ENCODE assay signal across 13 cellular contexts in genomic region chr6:170174771-170175643, GRCh38.
DNase-seq lines count a peak whose midpoint lies in the region; ATAC-seq and TF ChIP-seq lines count a peak whose summit lies in the region.
"Had no signal": no experiment of that assay in that cellular context is flagged by ENCODE, and none has a peak within 500 bp of the region (broad histone marks: within the 10 kb centered on the region; RNA-seq: fewer than 3 reads in every experiment).

No MANE protein-coding gene starts in this region.

- H2AK5ac ChIP-seq in neuronal stem cell (ENCODE audit: low read depth, low read length): peak overlapping the region; percentile 98

- H2AFZ ChIP-seq in neuronal stem cell (ENCODE audit: low read length): no peak overlapping the region

- no peak overlapping the region for H3K27ac ChIP-seq in esophagus muscularis mucosa (replicated peaks in 1 of 4)
- no peak overlapping the region for H3K27ac ChIP-seq in neuronal stem cell (replicated peaks; ENCODE audit: low read length)
- H3K27ac ChIP-seq in vagina: peak overlapping the region; percentile 80
- no peak overlapping the region for H3K27ac ChIP-seq in WERI-Rb-1

- H3K4me1 ChIP-seq in esophagus muscularis mucosa: no peaks in the 10 kb centered on the region
- peaks cover 0 to 3% of the 10 kb centered on the region in 2 donors for H3K4me1 ChIP-seq in neuronal stem cell (ENCODE audit: control insufficient read depth in 2 of 2, insufficient read depth in 1 of 2, low read depth in 1 of 2, low read length in 2 of 2)
- H3K4me1 ChIP-seq in vagina: peaks cover 61% of the 10 kb centered on the region

- H4K8ac ChIP-seq in neuronal stem cell (ENCODE audit: low read depth, low read length): peak overlapping the region; percentile 2

- peak overlapping the region; percentile 53 for H3K4ac ChIP-seq in neuronal stem cell (ENCODE audit: low read length)

- H3K27me3 ChIP-seq in esophagus muscularis mucosa (peaks cover 0 to 11% (median 0%) of the 10 kb centered on the region in 4 donors), neuronal stem cell (ENCODE audit: control insufficient read depth in 3 of 3, insufficient read depth in 3 of 3, low read depth in 1 of 3, low read length in 3 of 3) (peaks cover 0 to 8% (median 0%) of the 10 kb centered on the region in 3 experiments), vagina (no peaks in the 10 kb centered on the region), WERI-Rb-1 (ENCODE audit: insufficient read depth, low read depth, severe bottlenecking) (no peaks in the 10 kb centered on the region)

- 94% methylated on average over 18 of the region's 37 CpGs for WGBS in esophagus muscularis mucosa
- no CpG with 5 or more reads among the region's 37 CpGs for WGBS in neuronal stem cell (ENCODE audit: extremely low coverage in 2 of 2, insufficient read length in 2 of 2, insufficient replicate concordance in 1 of 2), 2 donors

- no peak overlapping the region for H3K4me2 ChIP-seq in neuronal stem cell (ENCODE audit: insufficient read depth, low read length, poor library complexity, severe bottlenecking)

- intact Hi-C loops in Right ventricle myocardium inferior (cut with DNase I): no loop called here
- intact Hi-C loops in left ventricle myocardium superior (cut with micrococcal nuclease): no loop called here
- intact Hi-C loops in esophagus muscularis mucosa (cut with DNase I): no loop called here
- intact Hi-C loops in vagina (cut with DNase I): no loop called here

- H3K4me3 ChIP-seq in esophagus muscularis mucosa (no peak overlapping the region), neuronal stem cell (ENCODE audit: low read length in 2 of 2) (no peak overlapping the region), vagina (no peak overlapping the region), WERI-Rb-1 (ENCODE audit: low read depth, low read length) (no peak overlapping the region)
- H3K4me3 ChIP-seq: mucosa of descending colon had no signal

- peak overlapping the region; percentile 51 for H3K14ac ChIP-seq in neuronal stem cell (ENCODE audit: low read length)

- H3K18ac ChIP-seq in neuronal stem cell (ENCODE audit: low read length): peak overlapping the region; percentile 93

- no peak overlapping the region for H4K91ac ChIP-seq in neuronal stem cell (ENCODE audit: low read depth, low read length, poor library complexity)

- peak overlapping the region; percentile 99 for H2BK12ac ChIP-seq in neuronal stem cell (ENCODE audit: low read length)

- DNase-seq in Right ventricle myocardium inferior (ENCODE audit: missing footprints) (peak; percentile 33), left ventricle myocardium superior (no peak), esophagus muscularis mucosa (ENCODE audit: extremely low spot score) (peak; percentile 87), neuronal stem cell (ENCODE audit: low spot score) (no peak), vagina (ENCODE audit: extremely low spot score in 2 of 2) (peak in 1 of 2 donors; percentile 84), WERI-Rb-1 (no peak)
- DNase-seq in effector CD8-positive, alpha-beta T cell (lab: John Stamatoyannopoulos, UW): no peak
- DNase-seq: activated gamma-delta T cell treated with Interleukin-2 at 50 U/mL for 16 hours; COR-L47; NCI-H774; stimulated activated naive CD8-positive, alpha-beta T cell treated with anti-CD3 and anti-CD28 coated beads, Interleukin-15, amount 100 ng/mL, for 72 hours had no signal

- H3K79me1 ChIP-seq in neuronal stem cell (ENCODE audit: low read depth, low read length): no peaks in the 10 kb centered on the region

- peak overlapping the region; percentile 57 for H3K9ac ChIP-seq in neuronal stem cell (ENCODE audit: low read depth, low read length, poor library complexity)

- no peak for TF ChIP-seq EP300 in esophagus muscularis mucosa (IDR thresholded peaks at IDR 0.05)

- TF ChIP-seq POLR2A in esophagus muscularis mucosa (IDR thresholded peaks at IDR 0.05; ENCODE audit: low read depth) (no peak), vagina (IDR thresholded peaks at IDR 0.05) (no peak)

- H2BK5ac ChIP-seq in neuronal stem cell (ENCODE audit: low read length): peak overlapping the region; percentile 97

- H2BK120ac ChIP-seq in neuronal stem cell (ENCODE audit: low read depth, low read length): peak overlapping the region; percentile 87

- H3K9me3 ChIP-seq in esophagus muscularis mucosa (no peaks in the 10 kb centered on the region), neuronal stem cell (replicated peaks in 1 of 2; ENCODE audit: control insufficient read depth in 2 of 2, insufficient read depth in 1 of 2, low read depth in 1 of 2, low read length in 2 of 2) (peaks cover 0 to 2% of the 10 kb centered on the region in 2 donors), vagina (no peaks in the 10 kb centered on the region), WERI-Rb-1 (ENCODE audit: severe bottlenecking) (peaks cover 4% of the 10 kb centered on the region)
- H3K9me3 ChIP-seq: mucosa of descending colon had no signal

- peak overlapping the region; percentile 88 for H2BK15ac ChIP-seq in neuronal stem cell (ENCODE audit: low read length)

- no peaks in the 10 kb centered on the region for H3K36me3 ChIP-seq in esophagus muscularis mucosa
- H3K36me3 ChIP-seq in neuronal stem cell (replicated peaks in 1 of 2; ENCODE audit: control insufficient read depth in 2 of 2, insufficient read depth in 2 of 2, low read length in 2 of 2): no peaks in the 10 kb centered on the region
- H3K36me3 ChIP-seq in vagina: no peaks in the 10 kb centered on the region
- H3K36me3 ChIP-seq in WERI-Rb-1: no peaks in the 10 kb centered on the region

- peak overlapping the region; percentile 83 for H3K23ac ChIP-seq in neuronal stem cell (ENCODE audit: low read depth, low read length, poor library complexity)

- TF ChIP-seq CTCF in esophagus muscularis mucosa (IDR thresholded peaks at IDR 0.05): no peak
- TF ChIP-seq CTCF in vagina (IDR thresholded peaks at IDR 0.05): no peak
- TF ChIP-seq CTCF in WERI-Rb-1 (IDR thresholded peaks at IDR 0.05; ENCODE audit: low read depth, low read length): no peak

- ATAC-seq in Right ventricle myocardium inferior: no peak
- ATAC-seq in left ventricle myocardium superior: no peak
- no peak for ATAC-seq in HG02852 (IDR thresholded peaks at IDR 0.05; ENCODE audit: unreplicated experiment)

Comparison
In these comparisons a context has a peak if more than half of its experiments do, and no peak if none do; other contexts are left out.
1. DNase-seq: peak in Right ventricle myocardium inferior (single experiment) and esophagus muscularis mucosa (single experiment); none in left ventricle myocardium superior (single experiment), neuronal stem cell (single experiment), WERI-Rb-1 (single experiment) and effector CD8-positive, alpha-beta T cell (single experiment).